ENCODE assay signal across 14 cellular contexts in the genomic region with DNA sequence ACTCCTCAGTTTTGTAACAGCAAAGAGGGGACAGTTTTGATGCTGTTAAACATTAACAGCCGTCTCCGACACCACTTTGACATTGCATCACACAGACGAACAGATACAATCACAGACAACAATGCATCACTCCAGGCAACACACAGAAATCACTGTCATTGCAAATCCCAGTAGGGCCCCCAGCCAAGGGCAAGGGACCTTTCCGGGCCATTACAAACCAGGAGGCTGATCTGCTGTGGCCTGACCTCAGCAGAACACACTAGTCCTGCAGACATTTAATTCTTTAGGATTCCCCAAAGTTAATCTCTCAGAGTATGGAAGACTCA.
DNase-seq lines count a peak whose midpoint lies in the region; ATAC-seq, FAIRE-seq and TF ChIP-seq lines count a peak whose summit lies in the region.
"Had no signal": no experiment of that assay in that cellular context is flagged by ENCODE, and none has a peak within 500 bp of the region (broad histone marks: within the 10 kb centered on the region; RNA-seq: fewer than 3 reads in every experiment).

No MANE protein-coding gene starts in this region.

- TF ChIP-seq CTCF in CD14-positive monocyte (IDR thresholded peaks at IDR 0.05) (no peak), mesothelial cell of epicardium (IDR thresholded peaks at IDR 0.05; ENCODE audit: unreplicated experiment) (no peak), progenitor cell of endocrine pancreas (IDR thresholded peaks at IDR 0.05; ENCODE audit: unreplicated experiment) (no peak), glutamatergic neuron (IDR thresholded peaks at IDR 0.05; ENCODE audit: partially characterized antibody, unreplicated experiment) (no peak)

- H3K4me1 Mint-ChIP-seq in CD14-positive monocyte: peaks cover 59% of the 10 kb centered on the region
- H3K4me1 Mint-ChIP-seq in mesothelial cell of epicardium: peaks cover 7% of the 10 kb centered on the region
- peaks cover 6% of the 10 kb centered on the region for H3K4me1 Mint-ChIP-seq in progenitor cell of endocrine pancreas (ENCODE audit: low read depth)
- H3K4me1 Mint-ChIP-seq in glutamatergic neuron (ENCODE audit: low read depth, unreplicated experiment): no peaks in the 10 kb centered on the region

- H3K4me3 Mint-ChIP-seq in CD14-positive monocyte (no peak overlapping the region), mesothelial cell of epicardium (no peak overlapping the region), progenitor cell of endocrine pancreas (ENCODE audit: low read depth) (no peak overlapping the region), glutamatergic neuron (ENCODE audit: unreplicated experiment) (no peak overlapping the region)
- H3K4me3 Mint-ChIP-seq: T-helper 17 cell had no signal

- ATAC-seq in HG03135 (IDR thresholded peaks at IDR 0.05; ENCODE audit: unreplicated experiment) (no peak), HG02571 (IDR thresholded peaks at IDR 0.05; ENCODE audit: unreplicated experiment) (no peak)
- ATAC-seq: foreskin keratinocyte had no signal

- H3K36me3 Mint-ChIP-seq in CD14-positive monocyte (peaks cover 20% of the 10 kb centered on the region in 2 donors), mesothelial cell of epicardium (no peaks in the 10 kb centered on the region), progenitor cell of endocrine pancreas (ENCODE audit: insufficient read depth) (no peaks in the 10 kb centered on the region), glutamatergic neuron (ENCODE audit: unreplicated experiment) (no peaks in the 10 kb centered on the region)

- DNase-seq in CD14-positive monocyte (ENCODE audit: low spot score): no peak
- DNase-seq in GM19239 (ENCODE audit: insufficient read length, low spot score): no peak
- DNase-seq in HuH-7 (ENCODE audit: low spot score): peak; percentile 15
- DNase-seq in mesothelial cell of epicardium (ENCODE audit: low spot score in 2 of 2, unreplicated experiment in 2 of 2): no peak
- no peak for DNase-seq in progenitor cell of endocrine pancreas (ENCODE audit: low spot score, unreplicated experiment)
- no peak for DNase-seq in glutamatergic neuron
- DNase-seq: DMS 273 treated with DMSO at 0.1 percent for 48 hours, foreskin keratinocyte, NCI-H1436 treated with DMSO at 0.1 percent for 48 hours, NCI-H226, T-helper 17 cell had no signal

- peaks cover 0 to 8% (median 0%) of the 10 kb centered on the region in 3 donors for H3K27me3 Mint-ChIP-seq in CD14-positive monocyte (ENCODE audit: low read depth in 3 of 3)
- H3K27me3 Mint-ChIP-seq in mesothelial cell of epicardium (ENCODE audit: low read depth): no peaks in the 10 kb centered on the region
- H3K27me3 Mint-ChIP-seq in progenitor cell of endocrine pancreas: peaks cover 5% of the 10 kb centered on the region
- no peaks in the 10 kb centered on the region for H3K27me3 Mint-ChIP-seq in glutamatergic neuron (ENCODE audit: unreplicated experiment)

- peak; percentile 96 for FAIRE-seq in GM19239 (lab: Jason Lieb, UNC)
- FAIRE-seq: colon had no signal

- intact Hi-C loops in CD14-positive monocyte (cut with micrococcal nuclease): no loop called here

- H3K27ac Mint-ChIP-seq in CD14-positive monocyte (peak overlapping the region in 6 of 7 donors; percentile 21 to 79 (median 60)), mesothelial cell of epicardium (peak overlapping the region; percentile 13), progenitor cell of endocrine pancreas (no peak overlapping the region), glutamatergic neuron (ENCODE audit: unreplicated experiment) (no peak overlapping the region)
- H3K27ac Mint-ChIP-seq: T-helper 17 cell had no signal

- H3K9me3 Mint-ChIP-seq in CD14-positive monocyte (peaks cover 0 to 5% (median 2%) of the 10 kb centered on the region in 7 donors), mesothelial cell of epicardium (no peaks in the 10 kb centered on the region), progenitor cell of endocrine pancreas (ENCODE audit: low read depth) (no peaks in the 10 kb centered on the region), glutamatergic neuron (ENCODE audit: unreplicated experiment) (no peaks in the 10 kb centered on the region)

Comparison
In these comparisons a context has a peak if more than half of its experiments do, and no peak if none do; other contexts are left out.
1. H3K27ac Mint-ChIP-seq: peak in CD14-positive monocyte (6 of 7) and mesothelial cell of epicardium (single experiment); none in progenitor cell of endocrine pancreas (single experiment) and glutamatergic neuron (single experiment).